In the genomic region with DNA sequence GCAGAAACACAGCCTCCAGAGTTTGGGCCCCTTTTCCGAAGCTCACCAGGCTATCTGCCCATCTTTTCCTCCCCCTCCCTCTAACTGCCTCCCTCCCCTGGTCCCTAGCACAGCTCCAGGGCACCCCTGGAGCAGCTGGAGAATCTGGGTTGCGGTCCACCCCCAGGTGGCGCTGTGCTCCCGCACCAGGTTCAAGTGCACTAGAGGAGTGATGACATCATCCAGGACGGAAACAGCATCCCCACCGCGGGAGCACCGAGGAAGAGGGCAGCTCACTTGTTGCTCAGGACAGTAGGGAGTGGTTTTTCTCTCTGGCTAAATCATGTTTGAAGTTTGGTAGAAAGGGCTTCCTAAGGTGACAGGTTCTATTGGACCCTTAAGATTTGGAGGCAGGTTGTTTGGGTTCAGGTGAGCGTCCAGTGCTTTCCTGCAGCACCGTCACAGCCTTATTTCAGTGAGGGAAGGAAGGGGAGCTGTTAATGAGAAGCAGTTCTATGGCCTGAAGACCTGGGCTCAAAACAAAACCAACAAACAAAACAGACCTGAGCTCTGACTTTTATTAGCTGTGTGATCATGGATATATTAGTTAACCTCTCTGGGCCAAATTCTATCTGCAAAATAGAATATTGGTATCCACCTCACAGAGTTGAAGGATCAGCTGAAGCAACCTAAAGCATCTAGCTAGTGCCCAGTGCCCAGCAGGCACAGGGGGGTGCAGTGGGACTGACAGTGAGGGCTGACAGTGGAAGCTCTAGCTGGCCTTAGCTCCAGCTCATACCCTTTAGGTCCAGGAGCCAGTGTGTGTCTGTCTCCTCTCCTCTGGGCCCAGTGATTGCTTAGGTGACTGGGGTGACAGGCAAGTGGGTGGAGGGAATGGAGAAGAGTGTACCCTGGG, we compare ENCODE assay signal across 8 cellular contexts. TPM values are rescaled to one million over a fixed set of nuclear protein-coding genes. Genes with fewer than 3 reads are reported as not detected.
DNase-seq lines count a peak whose midpoint lies in the region; ATAC-seq and TF ChIP-seq lines count a peak whose summit lies in the region.

No MANE protein-coding gene starts in this region.

- H3K9me3 ChIP-seq in OCI-LY7 (ENCODE audit: low read length): no peaks in the 10 kb centered on the region

- peak; percentile 81 for ATAC-seq in GM19467 (IDR thresholded peaks at IDR 0.05; ENCODE audit: unreplicated experiment)

- H2AFZ ChIP-seq in OCI-LY7 (ENCODE audit: low read length): peak overlapping the region; percentile 68; the same call in 1 of the 2 replicates

- no TSS peak for BruUV-seq in OCI-LY7 (replicated peaks; lab: Mats Ljungman, UMichigan)

- no peaks in the 10 kb centered on the region for H3K9me2 ChIP-seq in OCI-LY7 (ENCODE audit: insufficient read depth, low read length)

- no peaks in the 10 kb centered on the region for H3K4me1 ChIP-seq in OCI-LY7 (ENCODE audit: insufficient read depth, low read length, poor library complexity, severe bottlenecking)

- no peaks in the 10 kb centered on the region for H3K36me3 ChIP-seq in OCI-LY7 (ENCODE audit: insufficient read depth, low read length)

- H3K27ac ChIP-seq in C4-2B (no peak overlapping the region), OCI-LY7 (ENCODE audit: low read depth, low read length, poor library complexity, severe bottlenecking) (no peak overlapping the region)

- no peaks in the 10 kb centered on the region for H3K79me2 ChIP-seq in OCI-LY7 (ENCODE audit: insufficient read depth, low read depth, low read length)

- DNase-seq in HuH-7 (ENCODE audit: low spot score) (peak; percentile 95), OCI-LY7 (ENCODE audit: low spot score) (peak; percentile 85), epidermal melanocyte (ENCODE audit: insufficient read length, low spot score) (peak; percentile 83), mucosa of gallbladder (ENCODE audit: low spot score) (peak; percentile 91)
- DNase-seq in activated CD8-positive, alpha-beta memory T cell treated with anti-CD3 and anti-CD28 coated beads, Interleukin-2, amount 50 U/mL, for 24 hours (ENCODE audit: extremely low read depth): peak; percentile 55
- peak; percentile 76 to 85 for DNase-seq in stimulated activated CD8-positive, alpha-beta memory T cell treated with anti-CD3 and anti-CD28 coated beads, Interleukin-2, amount 100 ng/mL, for 48 hours (ENCODE audit: low read depth in 2 of 2)

- H4K20me1 ChIP-seq in OCI-LY7 (ENCODE audit: insufficient read depth, low read length): no peaks in the 10 kb centered on the region

- H3K4me2 ChIP-seq in OCI-LY7 (ENCODE audit: low read length): peak overlapping the region; percentile 9; the same call in 1 of the 2 replicates

- POLR2A ChIA-PET in OCI-LY7 (lab: Charles Lee): interaction anchor here (0.6 to 1.7 kb wide), 11 partner anchors 9 to 1226 kb away, joined by 3 to 6 read pairs (median 4); no protein-coding TSS in a partner anchor

- TF ChIP-seq CTCF in C4-2B (conservative IDR thresholded peaks at IDR 0.05) (peak; percentile 98), OCI-LY7 (conservative IDR thresholded peaks at IDR 0.05; ENCODE audit: low read length) (peak; percentile 99)

- H3K4me3 ChIP-seq in OCI-LY7 (ENCODE audit: low read depth, low read length, poor library complexity, severe bottlenecking): no peak overlapping the region

- CTCF ChIA-PET in OCI-LY7 (lab: Charles Lee; ENCODE audit: unreplicated experiment): interaction anchor here (0.6 to 1.7 kb wide), 11 partner anchors 13 to 232 kb away, joined by 3 to 8 read pairs (median 4); no protein-coding TSS in a partner anchor

- intact Hi-C loops in OCI-LY7 (cut with micrococcal nuclease; ENCODE audit: unreplicated experiment): loop anchor here (1.0 to 10.0 kb wide), 2 partner anchors 76 to 219 kb away; no protein-coding TSS in a partner anchor

RNA-seq across cellular contexts. Expression of gene SHISA4, which starts 7.5 kb away (rescaled TPM):
- total RNA-seq in OCI-LY7 (2014; rRNA removed; shearing (Covaris generic)): 0.46 TPM in 1 of 2 replicates, not detected in the other
- total RNA-seq in OCI-LY7 (2022): not detected in 2 replicates
- total RNA-seq in mucosa of gallbladder: 29.4 TPM

RNA-seq across cellular contexts. Expression of gene LMOD1, which starts 50.2 kb away (rescaled TPM):
- total RNA-seq in OCI-LY7 (2014; rRNA removed; shearing (Covaris generic)): not detected in 2 replicates
- total RNA-seq in OCI-LY7 (2022) (not detected in 2 replicates), mucosa of gallbladder (257 TPM)

RNA-seq across cellular contexts. Expression of gene TIMM17A, which starts 59.1 kb away (rescaled TPM):
- total RNA-seq in OCI-LY7 (2014; rRNA removed; shearing (Covaris generic)): 41.2 and 43.8 TPM in 2 replicates
- total RNA-seq in OCI-LY7 (2022): 55.6 and 67.2 TPM in 2 replicates
- total RNA-seq in mucosa of gallbladder: 37.5 TPM

Comparison
In these comparisons a context has a peak if more than half of its experiments do, and no peak if none do; other contexts are left out.
1. RNA of gene SHISA4, which starts 7.5 kb away (total RNA-seq): 29.4 TPM in mucosa of gallbladder (single experiment); 0.46 TPM in OCI-LY7; every median in the first group is over 10 times any median in the second.
2. RNA of gene LMOD1, which starts 50.2 kb away (total RNA-seq): 257 TPM in mucosa of gallbladder (single experiment); not detected in OCI-LY7; every median in the first group is over 100 times any median in the second.
3. Peak in every context shown above with its lines, with median percentiles within 50 percentile points of each other: DNase-seq.